12 cellular contexts compared by ENCODE assay signal in the genomic region with DNA sequence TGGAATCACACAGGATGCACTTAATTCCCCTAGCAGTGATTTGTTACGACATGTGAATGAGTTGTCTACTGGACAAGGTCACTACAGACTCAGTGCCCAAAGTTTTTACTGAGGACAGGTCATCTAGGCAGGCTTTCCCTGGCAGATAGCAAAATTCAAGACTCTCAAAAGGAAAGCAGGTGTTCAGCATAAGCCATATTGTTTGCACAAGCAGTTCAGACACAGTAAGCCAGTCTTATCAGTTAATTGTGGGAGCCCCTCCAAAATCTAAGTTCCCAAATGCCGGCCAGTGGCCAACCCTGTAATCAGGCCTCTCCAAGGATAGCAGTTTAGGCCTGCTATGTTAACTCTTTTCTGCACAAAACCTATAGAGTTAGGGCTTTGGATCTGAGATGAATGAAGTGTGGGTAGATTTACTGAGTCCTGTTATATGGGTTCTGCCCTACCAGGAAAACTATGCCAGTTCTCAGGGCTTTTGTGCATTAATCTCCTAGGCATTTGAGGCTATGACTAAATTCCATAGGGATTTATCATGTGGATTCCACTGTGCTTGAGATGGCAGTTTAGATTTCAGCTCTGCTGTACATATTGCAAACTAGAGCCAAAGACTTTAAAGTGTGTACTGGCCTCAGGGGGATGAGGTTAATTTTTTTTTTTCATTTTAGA. TPM values are rescaled to one million over a fixed set of nuclear protein-coding genes. Genes with fewer than 3 reads are reported as not detected.
DNase-seq lines count a peak whose midpoint lies in the region; ATAC-seq and TF ChIP-seq lines count a peak whose summit lies in the region.
"Had no signal": no experiment of that assay in that cellular context is flagged by ENCODE, and none has a peak within 500 bp of the region (broad histone marks: within the 10 kb centered on the region; RNA-seq: fewer than 3 reads in every experiment).

No MANE protein-coding gene starts in this region.

- no peaks in the 10 kb centered on the region for H3K27me3 Mint-ChIP-seq in osteocyte (ENCODE audit: unreplicated experiment)
- H3K27me3 Mint-ChIP-seq in activated T-cell treated with anti-CD3 and anti-CD28 coated beads, Interleukin-2, amount 50 U/mL, for 4 hours (ENCODE audit: low read depth): peaks cover 33% of the 10 kb centered on the region

- peak overlapping the region; percentile 82 for H3K27ac Mint-ChIP-seq in osteocyte (ENCODE audit: unreplicated experiment)
- H3K27ac Mint-ChIP-seq: activated B cell treated with CpG ODN at 0.5 μM for 24 hours; activated naive CD8-positive, alpha-beta T cell had no signal

- H3K4me1 Mint-ChIP-seq in osteocyte (ENCODE audit: unreplicated experiment): peaks cover 59% of the 10 kb centered on the region
- peaks cover 14% of the 10 kb centered on the region for H3K4me1 Mint-ChIP-seq in activated T-cell treated with anti-CD3 and anti-CD28 coated beads, Interleukin-2, amount 50 U/mL, for 4 hours (ENCODE audit: low read depth)

- no peak for TF ChIP-seq POLR2A in esophagus squamous epithelium (IDR thresholded peaks at IDR 0.05)

- POLR2A ChIA-PET in RWPE1 (lab: Yijun Ruan, JAX; ENCODE audit: low non-redundant PET): no interaction called here

- H3K36me3 ChIP-seq in esophagus squamous epithelium (peaks cover 0 to 14% (median 0%) of the 10 kb centered on the region in 3 donors), MM.1S (replicated peaks; ENCODE audit: insufficient read depth, low read length) (no peaks in the 10 kb centered on the region)
- H3K36me3 ChIP-seq: neutrophil had no signal

- ATAC-seq in GM21423 (IDR thresholded peaks at IDR 0.05; ENCODE audit: unreplicated experiment): no peak
- ATAC-seq in activated T-cell treated with anti-CD3 and anti-CD28 coated beads, Interleukin-2, amount 50 U/mL, for 4 hours: no peak

- H3K9me3 Mint-ChIP-seq in osteocyte (ENCODE audit: unreplicated experiment): no peaks in the 10 kb centered on the region
- H3K9me3 Mint-ChIP-seq in activated T-cell treated with anti-CD3 and anti-CD28 coated beads, Interleukin-2, amount 50 U/mL, for 4 hours: no peaks in the 10 kb centered on the region
- H3K9me3 Mint-ChIP-seq: activated B cell treated with CpG ODN at 0.5 μM for 24 hours had no signal

- H3K4me3 Mint-ChIP-seq in osteocyte (ENCODE audit: unreplicated experiment): peak overlapping the region; percentile 27
- H3K4me3 Mint-ChIP-seq in activated T-cell treated with anti-CD3 and anti-CD28 coated beads, Interleukin-2, amount 50 U/mL, for 4 hours: no peak overlapping the region
- H3K4me3 Mint-ChIP-seq: activated B cell treated with CpG ODN at 0.5 μM for 24 hours; activated naive CD8-positive, alpha-beta T cell had no signal

- H3K36me3 Mint-ChIP-seq in osteocyte (ENCODE audit: unreplicated experiment): peaks cover 6% of the 10 kb centered on the region
- no peaks in the 10 kb centered on the region for H3K36me3 Mint-ChIP-seq in activated T-cell treated with anti-CD3 and anti-CD28 coated beads, Interleukin-2, amount 50 U/mL, for 4 hours (ENCODE audit: insufficient read depth)
- H3K36me3 Mint-ChIP-seq: activated naive CD8-positive, alpha-beta T cell had no signal

- TF ChIP-seq CTCF in RWPE1 (conservative IDR thresholded peaks at IDR 0.05; ENCODE audit: low read depth) (no peak), esophagus squamous epithelium (IDR thresholded peaks at IDR 0.05) (no peak), osteocyte (IDR thresholded peaks at IDR 0.05) (no peak), MM.1S (IDR thresholded peaks at IDR 0.05; ENCODE audit: low read length) (no peak)

- H3K27me3 ChIP-seq in esophagus squamous epithelium: no peaks in the 10 kb centered on the region
- H3K27me3 ChIP-seq in MM.1S (replicated peaks; ENCODE audit: insufficient read depth, low read length): no peaks in the 10 kb centered on the region

- peaks cover 8 to 63% (median 22%) of the 10 kb centered on the region in 3 donors for H3K4me1 ChIP-seq in esophagus squamous epithelium
- peaks cover 34% of the 10 kb centered on the region for H3K4me1 ChIP-seq in MM.1S (ENCODE audit: low read length)

- intact Hi-C loops in esophagus squamous epithelium (cut with DNase I): no loop called here

- H3K27ac ChIP-seq in RWPE1 (peak overlapping the region; percentile 64), esophagus squamous epithelium (peak overlapping the region; percentile 7 to 99 (median 68)), MM.1S (ENCODE audit: low read length) (no peak overlapping the region)
- H3K27ac ChIP-seq: neutrophil had no signal

- H3K4me2 ChIP-seq in MM.1S (ENCODE audit: low read depth, low read length): no peak overlapping the region

- DNase-seq in EH (ENCODE audit: low read depth): peak; percentile 96
- DNase-seq in RWPE1 (ENCODE audit: low spot score): peak; percentile 84
- no peak for DNase-seq in esophagus squamous epithelium (lab: John Stamatoyannopoulos, UW)
- DNase-seq in osteocyte (ENCODE audit: extremely low spot score, unreplicated experiment): no peak
- DNase-seq in UCSD-AML1 (lab: John Stamatoyannopoulos, UW; ENCODE audit: unreplicated experiment): no peak
- no peak for DNase-seq in MM.1S
- DNase-seq in activated T-cell treated with anti-CD3 and anti-CD28 coated beads, Interleukin-2, amount 50 U/mL, for 4 hours: no peak
- DNase-seq: activated B cell treated with CpG ODN at 0.5 μM for 24 hours, GDM1 had no signal

- H3K9ac ChIP-seq in MM.1S (ENCODE audit: low read length): no peak overlapping the region

- H3K79me2 ChIP-seq in MM.1S (ENCODE audit: low read length): peaks cover under 1% of the 10 kb centered on the region; the same call in 1 of the 2 replicates

- 24 to 32% methylated on average over 2 of the region's 2 CpGs for WGBS in esophagus squamous epithelium, 2 donors

- no peaks in the 10 kb centered on the region for H3K9me3 ChIP-seq in esophagus squamous epithelium
- H3K9me3 ChIP-seq in MM.1S (replicated peaks; ENCODE audit: insufficient read depth, low read length): no peaks in the 10 kb centered on the region
- H3K9me3 ChIP-seq: neutrophil had no signal

- no peak overlapping the region for H2AFZ ChIP-seq in MM.1S (ENCODE audit: low read length)

- CTCF ChIA-PET in RWPE1 (lab: Yijun Ruan, JAX): interaction anchor here (0.6 kb wide), 1 partner anchor 10 kb away, joined by 4 read pairs; no protein-coding TSS in a partner anchor

- H3F3A ChIP-seq in MM.1S (ENCODE audit: insufficient read depth, low read length): peaks cover 24% of the 10 kb centered on the region

- H4K20me1 ChIP-seq in MM.1S (ENCODE audit: insufficient read depth, low read length): no peaks in the 10 kb centered on the region

- H3K9me2 ChIP-seq in MM.1S (replicated peaks; ENCODE audit: insufficient read depth, low read length): no peaks in the 10 kb centered on the region

- H3K4me3 ChIP-seq in esophagus squamous epithelium (no peak overlapping the region), MM.1S (ENCODE audit: low read length) (no peak overlapping the region)

RNA-seq across cellular contexts. Expression of a gene that starts 4.8 kb away (rescaled TPM):
- total RNA-seq in esophagus squamous epithelium: 100 to 1,000 TPM in 1 of 4 donors, 10 to 100 TPM in 3; 57.4 to 106 (median 70.7) TPM
- total RNA-seq in osteocyte: 114 and 118 TPM in 2 replicates
- 10 to 100 TPM; 15.7 to 19.9 (median 18.7) TPM for total RNA-seq in activated T-cell treated with anti-CD3 and anti-CD28 coated beads, Interleukin-2, amount 50 U/mL, for 4 hours

RNA-seq across cellular contexts. Expression of a gene that starts 6.3 kb away (rescaled TPM):
- total RNA-seq in esophagus squamous epithelium (1 to 10 TPM in 1 of 4 donors, under 1 TPM in 3; 0.23 to 3.2 (median 0.43) TPM), osteocyte (10.9 and 11.6 TPM in 2 replicates)
- total RNA-seq in activated T-cell treated with anti-CD3 and anti-CD28 coated beads, Interleukin-2, amount 50 U/mL, for 4 hours: under 1 TPM; 0.23 to 0.43 (median 0.26) TPM

Comparison
In these comparisons a context has a peak if more than half of its experiments do, and no peak if none do; other contexts are left out.
1. DNase-seq: peak in EH (single experiment) and RWPE1 (single experiment); none in esophagus squamous epithelium (single experiment), osteocyte (single experiment), UCSD-AML1 (single experiment), MM.1S (single experiment) and activated T-cell treated with anti-CD3 and anti-CD28 coated beads, Interleukin-2, amount 50 U/mL, for 4 hours (single experiment).